In the genomic region with DNA sequence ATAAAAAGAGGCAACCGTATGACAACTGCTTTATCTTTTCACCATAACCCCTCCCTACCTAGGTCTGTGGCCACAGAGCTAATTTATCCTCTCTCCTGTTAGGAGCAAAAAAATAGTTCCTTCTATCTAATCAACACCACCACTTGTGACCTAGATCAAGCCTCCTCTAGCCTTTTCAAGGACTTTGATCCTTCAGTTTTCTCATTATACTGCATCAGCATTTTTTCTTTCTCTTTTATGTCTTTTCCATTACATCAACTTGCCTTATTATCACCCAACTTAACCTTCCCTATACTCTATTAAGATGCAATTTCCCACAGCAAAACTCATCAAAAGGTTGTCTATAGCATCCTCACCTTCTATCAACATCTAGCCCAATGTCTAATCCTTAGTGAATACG, we compare ENCODE assay signal across 26 cellular contexts.
A peak's percentile ranks its signal among the peaks of the same experiment; 100 is the strongest.
DNase-seq lines count a peak whose midpoint lies in the region; ATAC-seq, FAIRE-seq and TF ChIP-seq lines count a peak whose summit lies in the region.
"Had no signal": no experiment of that assay in that cellular context is flagged by ENCODE, and none has a peak within 500 bp of the region (broad histone marks: within the 10 kb centered on the region; RNA-seq: fewer than 3 reads in every experiment).

No MANE protein-coding gene starts in this region.

- H3K4me3 ChIP-seq in A549: no peak overlapping the region
- H3K4me3 ChIP-seq in liver (ENCODE audit: low read depth in 1 of 3, low read length in 3 of 3): no peak overlapping the region
- no peak overlapping the region for H3K4me3 ChIP-seq in esophagus muscularis mucosa
- H3K4me3 ChIP-seq: BLaER1, GM12878 had no signal

- no peak for FAIRE-seq in A549 (lab: Jason Lieb, UNC)
- FAIRE-seq: GM12878 had no signal

- 65% methylated on average over 2 of the region's 2 CpGs for WGBS in A549 (ENCODE audit: missing lambda C conversion rate)
- 81% methylated on average over 2 of the region's 2 CpGs for WGBS in liver
- 87% methylated on average over 2 of the region's 2 CpGs for WGBS in esophagus muscularis mucosa

- intact Hi-C loops in esophagus muscularis mucosa (cut with DNase I): no loop called here

- no peak overlapping the region for H3K9ac ChIP-seq in liver (ENCODE audit: low read depth in 1 of 2, low read length in 2 of 2)
- H3K9ac ChIP-seq: BLaER1 had no signal

- H3K27ac ChIP-seq in A549: no peak overlapping the region
- H3K27ac ChIP-seq in liver (ENCODE audit: low read depth in 1 of 2, low read length in 2 of 2): no peak overlapping the region
- no peak overlapping the region for H3K27ac ChIP-seq in esophagus muscularis mucosa (replicated peaks in 1 of 4)
- H3K27ac ChIP-seq: 22Rv1, BLaER1 had no signal

- H3K4me3 Mint-ChIP-seq in mesothelial cell of epicardium: no peak overlapping the region
- H3K4me3 Mint-ChIP-seq: CD14-positive monocyte; CD4-positive, alpha-beta memory T cell; CD4-positive, CD25-positive, alpha-beta regulatory T cell; CD8-positive, alpha-beta memory T cell had no signal

- no peaks in the 10 kb centered on the region for H3K27me3 Mint-ChIP-seq in mesothelial cell of epicardium (ENCODE audit: low read depth)
- H3K27me3 Mint-ChIP-seq: CD4-positive, alpha-beta memory T cell; CD4-positive, CD25-positive, alpha-beta regulatory T cell had no signal

- DNase-seq in A549 (ENCODE audit: low read depth in 1 of 2, low spot score in 1 of 2) (no peak), OCI-M1 (lab: John Stamatoyannopoulos, UW) (peak; percentile 32), left lobe of liver (ENCODE audit: low spot score) (no peak), cerebellar nuclear complex (lab: John Stamatoyannopoulos, UW) (no peak), esophagus muscularis mucosa (ENCODE audit: extremely low spot score) (no peak), NCI-H2227 (lab: John Stamatoyannopoulos, UW; ENCODE audit: unreplicated experiment) (no peak), mesothelial cell of epicardium (ENCODE audit: low spot score in 2 of 2, unreplicated experiment in 2 of 2) (no peak)
- DNase-seq: ACHN; BE2C; C1 segment of cervical spinal cord; CD4-positive, alpha-beta memory T cell; CD4-positive, CD25-positive, alpha-beta regulatory T cell; CD8-positive, alpha-beta memory T cell; COR-L47; DMS 273 treated with DMSO at 0.1 percent for 48 hours; DMS153; DMS53; DMS79; DND-41; EL; GDM1 had no signal

- H3K27me3 ChIP-seq in liver (ENCODE audit: control insufficient read depth in 4 of 4, insufficient read depth in 4 of 4, low read length in 3 of 4) (no peaks in the 10 kb centered on the region), esophagus muscularis mucosa (no peaks in the 10 kb centered on the region)
- H3K27me3 ChIP-seq: BE2C, BLaER1 had no signal

- H3K36me3 ChIP-seq in liver (ENCODE audit: control insufficient read depth in 4 of 4, insufficient read depth in 3 of 4, low read depth in 1 of 4, low read length in 3 of 4) (no peaks in the 10 kb centered on the region), esophagus muscularis mucosa (no peaks in the 10 kb centered on the region)
- H3K36me3 ChIP-seq: BE2C, BLaER1 had no signal

- H3K9me3 ChIP-seq in A549: no peaks in the 10 kb centered on the region
- H3K9me3 ChIP-seq in liver (ENCODE audit: control insufficient read depth in 4 of 4, low read length in 3 of 4): no peaks in the 10 kb centered on the region
- no peaks in the 10 kb centered on the region for H3K9me3 ChIP-seq in esophagus muscularis mucosa
- H3K9me3 ChIP-seq: BE2C, BLaER1 had no signal

- H3K4me1 Mint-ChIP-seq in mesothelial cell of epicardium: peaks cover 8% of the 10 kb centered on the region
- H3K4me1 Mint-ChIP-seq: CD14-positive monocyte; CD4-positive, alpha-beta memory T cell; CD4-positive, CD25-positive, alpha-beta regulatory T cell; CD8-positive, alpha-beta memory T cell had no signal

- TF ChIP-seq POLR2A in A549 (IDR thresholded peaks at IDR 0.05; ENCODE audit: low read length) (no peak), esophagus muscularis mucosa (IDR thresholded peaks at IDR 0.05; ENCODE audit: low read depth) (no peak)

- H3K9me3 Mint-ChIP-seq in mesothelial cell of epicardium: no peaks in the 10 kb centered on the region

- no peaks in the 10 kb centered on the region for H3K36me3 Mint-ChIP-seq in mesothelial cell of epicardium
- H3K36me3 Mint-ChIP-seq: CD14-positive monocyte; CD4-positive, alpha-beta memory T cell; CD4-positive, CD25-positive, alpha-beta regulatory T cell; CD8-positive, alpha-beta memory T cell had no signal

- TF ChIP-seq CTCF in A549 (IDR thresholded peaks at IDR 0.05) (no peak), liver (IDR thresholded peaks at IDR 0.05; ENCODE audit: low read depth, low read length, missing input control) (no peak), esophagus muscularis mucosa (IDR thresholded peaks at IDR 0.05) (no peak), mesothelial cell of epicardium (IDR thresholded peaks at IDR 0.05; ENCODE audit: unreplicated experiment) (no peak)

- POLR2A ChIA-PET in A549 (lab: Yijun Ruan, JAX): no interaction called here

- no peak for ATAC-seq in A549
- ATAC-seq in left lobe of liver: peak; percentile 48
- ATAC-seq: GM12878 had no signal

- CTCF ChIA-PET in A549 (lab: Yijun Ruan, JAX): no interaction called here

- H3K4me1 ChIP-seq in A549 (no peaks in the 10 kb centered on the region), liver (ENCODE audit: control insufficient read depth in 4 of 4, insufficient read depth in 4 of 4, low read length in 3 of 4) (no peaks in the 10 kb centered on the region), esophagus muscularis mucosa (no peaks in the 10 kb centered on the region)
- H3K4me1 ChIP-seq: BLaER1 had no signal

- H3K27ac Mint-ChIP-seq in mesothelial cell of epicardium: no peak overlapping the region
- H3K27ac Mint-ChIP-seq: CD14-positive monocyte; CD4-positive, CD25-positive, alpha-beta regulatory T cell; CD8-positive, alpha-beta memory T cell had no signal

- no peak for TF ChIP-seq RAD21 in A549 (conservative IDR thresholded peaks at IDR 0.05 in 1 of 2, IDR thresholded peaks at IDR 0.05 in 1 of 2)
- TF ChIP-seq RAD21 in liver (IDR thresholded peaks at IDR 0.05): no peak

- no peak for TF ChIP-seq EP300 in A549 (IDR thresholded peaks at IDR 0.05)
- no peak for TF ChIP-seq EP300 in esophagus muscularis mucosa (IDR thresholded peaks at IDR 0.05)

- no peak overlapping the region for H3K4me2 ChIP-seq in A549
- H3K4me2 ChIP-seq: BLaER1 had no signal

TF ChIP-seq in A549, 52 proteins besides CTCF, POLR2A, EP300 and RAD21 (continues in another document):
- TF ChIP-seq ZFP36 (IDR thresholded peaks at IDR 0.05; ENCODE audit: borderline replicate concordance, partially characterized antibody): no peak
- TF ChIP-seq HOXA7 (CRISPR knock-in tag; IDR thresholded peaks at IDR 0.05): no peak
- TF ChIP-seq NFE2L2 (conservative IDR thresholded peaks at IDR 0.05; ENCODE audit: low read length): no peak
- peak; percentile 73 for TF ChIP-seq MAFK (IDR thresholded peaks at IDR 0.05; ENCODE audit: partially characterized antibody)

TF ChIP-seq in liver, 16 proteins besides CTCF, POLR2A, EP300 and RAD21:
- TF ChIP-seq, protein P1, sequence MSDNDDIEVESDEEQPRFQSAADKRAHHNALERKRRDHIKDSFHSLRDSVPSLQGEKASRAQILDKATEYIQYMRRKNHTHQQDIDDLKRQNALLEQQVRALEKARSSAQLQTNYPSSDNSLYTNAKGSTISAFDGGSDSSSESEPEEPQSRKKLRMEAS (IDR thresholded peaks at IDR 0.05): no peak
- TF ChIP-seq, protein P2, sequence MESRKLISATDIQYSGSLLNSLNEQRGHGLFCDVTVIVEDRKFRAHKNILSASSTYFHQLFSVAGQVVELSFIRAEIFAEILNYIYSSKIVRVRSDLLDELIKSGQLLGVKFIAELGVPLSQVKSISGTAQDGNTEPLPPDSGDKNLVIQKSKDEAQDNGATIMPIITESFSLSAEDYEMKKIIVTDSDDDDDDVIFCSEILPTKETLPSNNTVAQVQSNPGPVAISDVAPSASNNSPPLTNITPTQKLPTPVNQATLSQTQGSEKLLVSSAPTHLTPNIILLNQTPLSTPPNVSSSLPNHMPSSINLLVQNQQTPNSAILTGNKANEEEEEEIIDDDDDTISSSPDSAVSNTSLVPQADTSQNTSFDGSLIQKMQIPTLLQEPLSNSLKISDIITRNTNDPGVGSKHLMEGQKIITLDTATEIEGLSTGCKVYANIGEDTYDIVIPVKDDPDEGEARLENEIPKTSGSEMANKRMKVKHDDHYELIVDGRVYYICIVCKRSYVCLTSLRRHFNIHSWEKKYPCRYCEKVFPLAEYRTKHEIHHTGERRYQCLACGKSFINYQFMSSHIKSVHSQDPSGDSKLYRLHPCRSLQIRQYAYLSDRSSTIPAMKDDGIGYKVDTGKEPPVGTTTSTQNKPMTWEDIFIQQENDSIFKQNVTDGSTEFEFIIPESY (IDR thresholded peaks at IDR 0.05): no peak
- no peak for TF ChIP-seq RXRA (IDR thresholded peaks at IDR 0.05)
- peak; percentile 16 to 53 for TF ChIP-seq HNF4A (conservative IDR thresholded peaks at IDR 0.05)
